8 cellular contexts compared by ENCODE assay signal in the genomic region with DNA sequence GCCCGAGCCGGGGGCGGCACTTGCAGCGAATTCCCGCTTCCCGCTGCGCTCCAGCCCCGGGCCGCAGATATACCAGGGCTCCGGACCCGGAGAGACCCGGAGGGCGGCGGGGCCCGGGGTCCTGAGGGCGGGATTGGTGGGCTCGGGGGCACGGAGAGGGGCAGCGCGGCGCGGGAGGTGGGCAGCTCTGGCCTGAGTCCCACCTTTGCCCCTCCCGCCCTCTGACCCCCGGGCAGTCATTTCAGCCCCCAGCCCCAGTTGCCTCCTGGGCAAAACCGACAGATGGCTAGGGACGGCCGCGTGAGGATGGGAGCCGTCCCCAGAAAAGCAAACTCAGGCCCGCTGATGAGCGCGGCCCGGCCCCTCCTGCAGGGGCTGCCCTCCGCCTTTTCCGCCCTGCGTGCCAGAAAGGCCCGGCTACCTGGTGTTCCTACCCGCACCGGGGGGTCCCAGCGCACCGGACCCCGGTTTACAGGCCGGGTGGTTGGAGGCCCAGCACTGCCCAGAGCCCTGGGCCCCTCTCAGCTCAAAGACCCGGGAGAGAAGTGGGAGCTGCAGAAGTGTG. TPM values are rescaled to one million over a fixed set of nuclear protein-coding genes. Genes with fewer than 3 reads are reported as not detected.
DNase-seq lines count a peak whose midpoint lies in the region; ATAC-seq and TF ChIP-seq lines count a peak whose summit lies in the region.

No MANE protein-coding gene starts in this region.

- dilution Hi-C loops in mammary epithelial cell (cut with HindIII; ENCODE audit: low sequenced_read_pairs), result loop anchor here (5.0 kb wide), 2 partner anchors 33 to 52 kb away; no protein-coding TSS in a partner anchor

- POLR2A ChIA-PET in AG04450 (lab: Yijun Ruan, JAX), result interaction anchor here (1.7 kb wide), 1 partner anchor 18 kb away, joined by 4 read pairs; no protein-coding TSS in a partner anchor

- intact Hi-C loops in mammary epithelial cell (cut with micrococcal nuclease), result no loop called here
- intact Hi-C loops in aorta (cut with DNase I), result loop anchor here in 1 of 2 donors (5.0 kb wide), 1 partner anchor 38 kb away; no protein-coding TSS in a partner anchor

- H3K4me3 ChIP-seq in AG04450 (ENCODE audit: low read depth, low read length), result peak overlapping the region; percentile 75
- H3K4me3 ChIP-seq in HUES6 (ENCODE audit: low read depth, low read length), result peak overlapping the region; percentile 88
- peak overlapping the region; percentile 81 to 92 (median 87) for H3K4me3 ChIP-seq in mammary epithelial cell (replicated peaks in 1 of 3; ENCODE audit: insufficient read depth in 1 of 3, low read depth in 2 of 3, low read length in 3 of 3)
- peak overlapping the region; percentile 43 to 79 for H3K4me3 ChIP-seq in aorta (ENCODE audit: low read length in 2 of 2)

- H3K4me1 ChIP-seq in HUES6 (ENCODE audit: control insufficient read depth, insufficient read depth, low read length), result peaks cover 23% of the 10 kb centered on the region
- peaks cover 9% of the 10 kb centered on the region for H3K4me1 ChIP-seq in mammary epithelial cell (ENCODE audit: insufficient read depth, low read length)
- H3K4me1 ChIP-seq in aorta (ENCODE audit: control insufficient read depth in 1 of 2, insufficient read depth in 2 of 2, low read length in 2 of 2), result no peaks in the 10 kb centered on the region

- H3K4me1 Mint-ChIP-seq in mesothelial cell of epicardium, result peaks cover 19% of the 10 kb centered on the region

- peak overlapping the region; percentile 99 for H3K4me2 ChIP-seq in mammary epithelial cell (ENCODE audit: insufficient read depth, low read depth, low read length)

- no peaks in the 10 kb centered on the region for H3K9me3 Mint-ChIP-seq in mesothelial cell of epicardium

- H3K9ac ChIP-seq in HUES6 (ENCODE audit: low read length) (peak overlapping the region; percentile 85), mammary epithelial cell (ENCODE audit: insufficient read depth, low read length) (peak overlapping the region; percentile 15)

- ATAC-seq in aorta (ENCODE audit: low FRiP score), result peak; percentile 40
- ATAC-seq in GM21737 (IDR thresholded peaks at IDR 0.05; ENCODE audit: unreplicated experiment), result no peak

- peaks cover 40% of the 10 kb centered on the region for H3K79me2 ChIP-seq in mammary epithelial cell (ENCODE audit: insufficient read depth, low read length)

- peak overlapping the region; percentile 93 for H2AFZ ChIP-seq in mammary epithelial cell (ENCODE audit: low read depth, low read length)

- H3K36me3 ChIP-seq in HUES6 (ENCODE audit: control insufficient read depth, insufficient read depth, low read length) (peaks cover 7% of the 10 kb centered on the region; the same call in 1 of the 2 replicates), mammary epithelial cell (ENCODE audit: insufficient read depth, low read length) (peaks cover 2% of the 10 kb centered on the region), aorta (ENCODE audit: control insufficient read depth in 1 of 2, insufficient read depth in 2 of 2, low read length in 1 of 2) (no peaks in the 10 kb centered on the region)

- H3K36me3 Mint-ChIP-seq in mesothelial cell of epicardium, result no peaks in the 10 kb centered on the region

- TF ChIP-seq CTCF in AG04450 (IDR thresholded peaks at IDR 0.05; ENCODE audit: low read depth, low read length) (0 out of 2 replicates have a peak, but pooled peaks have one; percentile 3), mammary epithelial cell (conservative IDR thresholded peaks at IDR 0.05 in 1 of 2, IDR thresholded peaks at IDR 0.05 in 1 of 2; ENCODE audit: extremely low read depth in 1 of 2, insufficient read depth in 1 of 2, low read depth in 1 of 2, low read length in 2 of 2) (no peak), mesothelial cell of epicardium (IDR thresholded peaks at IDR 0.05; ENCODE audit: unreplicated experiment) (no peak)

- DNase-seq in AG04450 (ENCODE audit: low read depth, low spot score) (no peak), mammary epithelial cell (no peak), mesothelial cell of epicardium (ENCODE audit: low spot score in 2 of 2, unreplicated experiment in 2 of 2) (no peak), aorta (peak in 1 of 2 donors; percentile 68), cerebellar cortex (ENCODE audit: low spot score) (no peak), mucosa of gallbladder (ENCODE audit: low spot score) (no peak)

- peaks cover 21% of the 10 kb centered on the region for H3K27me3 Mint-ChIP-seq in mesothelial cell of epicardium (ENCODE audit: low read depth)

- in situ Hi-C loops in mammary epithelial cell (cut with MboI; ENCODE audit: low sequenced_read_pairs in 2 of 2), result no loop called here

- no peaks in the 10 kb centered on the region; the same call in 1 of the 2 replicates for H3K9me3 ChIP-seq in AG04450 (ENCODE audit: control insufficient read depth, insufficient read depth, low read length)
- H3K9me3 ChIP-seq in HUES6 (ENCODE audit: control insufficient read depth, insufficient read depth, low read depth, low read length), result no peaks in the 10 kb centered on the region
- H3K9me3 ChIP-seq in mammary epithelial cell (replicated peaks; ENCODE audit: insufficient read depth, low read length), result no peaks in the 10 kb centered on the region
- no peaks in the 10 kb centered on the region for H3K9me3 ChIP-seq in aorta (ENCODE audit: control insufficient read depth, low read length)

- H3K27me3 ChIP-seq in AG04450 (ENCODE audit: control insufficient read depth, insufficient read depth, low read length) (no peaks in the 10 kb centered on the region), HUES6 (ENCODE audit: control insufficient read depth, insufficient read depth, low read length) (peaks cover 18% of the 10 kb centered on the region), mammary epithelial cell (ENCODE audit: insufficient read depth, low read length) (no peaks in the 10 kb centered on the region), aorta (ENCODE audit: control insufficient read depth in 1 of 2, insufficient read depth in 2 of 2, low read length in 1 of 2) (no peaks in the 10 kb centered on the region)

- H4K20me1 ChIP-seq in mammary epithelial cell (ENCODE audit: insufficient read depth, low read length), result no peaks in the 10 kb centered on the region

- peak overlapping the region; percentile 43 for H3K27ac Mint-ChIP-seq in mesothelial cell of epicardium

- BruUV-seq in mammary epithelial cell (replicated peaks; lab: Mats Ljungman, UMichigan), result no TSS peak

- WGBS in mammary epithelial cell (ENCODE audit: low coverage, missing lambda C conversion rate), result 2% methylated on average over 11 of the region's 44 CpGs
- 3 to 7% methylated on average over 35 to 44 of the region's 44 CpGs for WGBS in aorta, 2 donors

- peak overlapping the region; percentile 73 for H3K4me3 Mint-ChIP-seq in mesothelial cell of epicardium

- H3K27ac ChIP-seq in AG04450 (ENCODE audit: low read depth, low read length), result no peak overlapping the region
- H3K27ac ChIP-seq in HUES6 (ENCODE audit: low read depth, low read length), result peak overlapping the region; percentile 49; the same call in 1 of the 2 replicates
- no peak overlapping the region for H3K27ac ChIP-seq in mammary epithelial cell (ENCODE audit: insufficient read depth, low read depth, low read length)
- H3K27ac ChIP-seq in aorta (ENCODE audit: low read depth in 1 of 2, low read length in 2 of 2), result peak overlapping the region in 1 of 2 donors; percentile 55

- CTCF ChIA-PET in AG04450 (lab: Charles Lee), result no interaction called here
- CTCF ChIA-PET in mammary epithelial cell (lab: Charles Lee; ENCODE audit: low non-redundant PET), result no interaction called here

RNA-seq across cellular contexts. Expression of gene RBM17, which starts 56.7 kb away (rescaled TPM):
- polyA plus RNA-seq in AG04450 (2011; rRNA removed), result 38.9 and 45.0 TPM in 2 replicates
- polyA minus RNA-seq in AG04450 (2011; rRNA and poly(A)+ RNA removed), result 19.6 and 20.0 TPM in 2 replicates
- total RNA-seq in mammary epithelial cell, result 100 to 1,000 TPM in 1 of 2 donors, 10 to 100 TPM in 1; 31.5 to 120 TPM
- 22.3 TPM for polyA plus RNA-seq in mammary epithelial cell
- polyA minus RNA-seq in mammary epithelial cell, result 24.2 TPM
- 108 to 115 TPM (median 112 TPM) in 3 replicates for total RNA-seq in mesothelial cell of epicardium
- total RNA-seq in aorta, result 10 to 100 TPM; 82.0 to 94.1 TPM
- polyA plus RNA-seq in aorta, result 10 to 100 TPM; 41.4 to 89.4 TPM
- total RNA-seq in mucosa of gallbladder, result 65.5 TPM

RNA-seq across cellular contexts. Expression of gene PFKFB3, which starts 57.2 kb away (rescaled TPM):
- polyA plus RNA-seq in AG04450 (2011; rRNA removed), result 24.3 and 26.6 TPM in 2 replicates
- 18.9 and 22.3 TPM in 2 replicates for polyA minus RNA-seq in AG04450 (2011; rRNA and poly(A)+ RNA removed)
- 10 to 100 TPM; 24.0 to 49.5 TPM for total RNA-seq in mammary epithelial cell
- polyA plus RNA-seq in mammary epithelial cell, result 28.1 TPM
- 54.2 TPM for polyA minus RNA-seq in mammary epithelial cell
- 51.0 to 55.0 TPM (median 51.5 TPM) in 3 replicates for total RNA-seq in mesothelial cell of epicardium
- total RNA-seq in aorta, result 100 to 1,000 TPM; 116 to 140 TPM
- 10 to 100 TPM; 31.4 to 45.6 TPM for polyA plus RNA-seq in aorta
- 100 TPM for total RNA-seq in mucosa of gallbladder
